In the genomic region with DNA sequence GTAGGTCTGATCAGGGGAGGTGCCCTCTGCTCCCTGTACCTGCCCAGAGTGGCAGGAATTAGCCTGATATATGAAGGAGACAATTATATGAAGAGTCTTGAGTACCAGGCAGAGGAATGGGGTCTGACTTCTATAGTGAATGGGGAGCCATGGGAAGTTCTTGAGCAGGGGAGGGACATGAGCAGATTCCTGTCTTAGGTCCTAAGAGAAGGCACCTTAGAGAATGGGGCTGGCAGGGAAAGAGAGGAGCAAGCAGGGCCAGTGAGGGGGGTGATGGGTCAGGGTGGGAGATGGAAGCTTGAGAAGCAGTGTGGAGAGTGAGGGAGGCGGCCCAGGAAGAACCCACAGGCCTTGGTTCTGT, we compare ENCODE assay signal across 9 cellular contexts. TPM values are rescaled to one million over a fixed set of nuclear protein-coding genes. Genes with fewer than 3 reads are reported as not detected.
DNase-seq lines count a peak whose midpoint lies in the region; ATAC-seq and TF ChIP-seq lines count a peak whose summit lies in the region.
"Had no signal": no experiment of that assay in that cellular context is flagged by ENCODE, and none has a peak within 500 bp of the region (broad histone marks: within the 10 kb centered on the region; RNA-seq: fewer than 3 reads in every experiment).

No MANE protein-coding gene starts in this region.

- H3K9me3 Mint-ChIP-seq in CD8-positive, alpha-beta T cell, result no peaks in the 10 kb centered on the region
- H3K9me3 Mint-ChIP-seq in neural progenitor cell, result no peaks in the 10 kb centered on the region

- no peak for DNase-seq in CD8-positive, alpha-beta T cell
- DNase-seq in colonic mucosa, result no peak
- DNase-seq in neural progenitor cell (ENCODE audit: low spot score), result no peak
- DNase-seq in AG20443 (ENCODE audit: low spot score), result no peak
- DNase-seq in foreskin melanocyte, result no peak
- DNase-seq: NCI-H1048 had no signal

- H3K36me3 ChIP-seq in CD8-positive, alpha-beta T cell (ENCODE audit: insufficient read depth, low read length), result no peaks in the 10 kb centered on the region
- H3K36me3 ChIP-seq in OCI-LY3 (replicated peaks; ENCODE audit: low read depth, low read length) (no peaks in the 10 kb centered on the region), colonic mucosa (no peaks in the 10 kb centered on the region), neural progenitor cell (no peaks in the 10 kb centered on the region)

- H3K4me1 Mint-ChIP-seq in CD8-positive, alpha-beta T cell (ENCODE audit: low read depth), result peaks cover 19% of the 10 kb centered on the region
- H3K4me1 Mint-ChIP-seq in neural progenitor cell, result peaks cover 36% of the 10 kb centered on the region

- H3K79me2 ChIP-seq in OCI-LY3 (ENCODE audit: low read length), result no peaks in the 10 kb centered on the region
- peaks cover 90% of the 10 kb centered on the region for H3K79me2 ChIP-seq in neural progenitor cell (ENCODE audit: low read depth)

- no peak overlapping the region for H3K27ac ChIP-seq in CD8-positive, alpha-beta T cell (ENCODE audit: low read depth, low read length)
- H3K27ac ChIP-seq in OCI-LY3 (ENCODE audit: low read length) (no peak overlapping the region), colonic mucosa (peak overlapping the region; percentile 1), neural progenitor cell (no peak overlapping the region)

- H3K27me3 ChIP-seq in CD8-positive, alpha-beta T cell (ENCODE audit: insufficient read depth, low read length), result peaks cover 5% of the 10 kb centered on the region
- H3K27me3 ChIP-seq in OCI-LY3 (ENCODE audit: low read depth, low read length), result peaks cover 43% of the 10 kb centered on the region
- no peaks in the 10 kb centered on the region for H3K27me3 ChIP-seq in colonic mucosa
- H3K27me3 ChIP-seq in neural progenitor cell, result no peaks in the 10 kb centered on the region

- H2AFZ ChIP-seq in OCI-LY3 (ENCODE audit: low read depth, low read length) (no peak overlapping the region), neural progenitor cell (replicated peaks) (no peak overlapping the region)

- intact Hi-C loops in CD8-positive, alpha-beta T cell (cut with DNase I, micrococcal nuclease), result no loop called here
- intact Hi-C loops in colonic mucosa (cut with DNase I), result loop anchor here (5.0 kb wide), 1 partner anchor 134 kb away; no protein-coding TSS in a partner anchor

- H3K27ac Mint-ChIP-seq in CD8-positive, alpha-beta T cell, result peak overlapping the region; percentile 41
- H3K27ac Mint-ChIP-seq in neural progenitor cell, result peak overlapping the region; percentile 34

- H3K27me3 Mint-ChIP-seq in CD8-positive, alpha-beta T cell (ENCODE audit: low read depth), result peaks cover 59% of the 10 kb centered on the region
- peaks cover 7% of the 10 kb centered on the region for H3K27me3 Mint-ChIP-seq in neural progenitor cell (ENCODE audit: insufficient read depth, low read depth)

- POLR2A ChIA-PET in CD8-positive, alpha-beta T cell (lab: Charles Lee), result interaction anchor here (0.7 to 1.3 kb wide), 3 partner anchors 9 to 62 kb away, joined by 3 to 4 read pairs (median 3); no protein-coding TSS in a partner anchor

- H3K4me2 ChIP-seq in OCI-LY3 (ENCODE audit: low read length) (peak overlapping the region; percentile 15), neural progenitor cell (no peak overlapping the region)

- no peak for TF ChIP-seq CTCF in CD8-positive, alpha-beta T cell (IDR thresholded peaks at IDR 0.05)
- TF ChIP-seq CTCF in OCI-LY3 (IDR thresholded peaks at IDR 0.05; ENCODE audit: low read depth, low read length) (no peak), colonic mucosa (IDR thresholded peaks at IDR 0.05) (no peak), neural progenitor cell (IDR thresholded peaks at IDR 0.05) (no peak)

- no peak overlapping the region for H3K4me3 ChIP-seq in CD8-positive, alpha-beta T cell (ENCODE audit: low read depth, low read length)
- H3K4me3 ChIP-seq in OCI-LY3 (ENCODE audit: low read length), result no peak overlapping the region
- H3K4me3 ChIP-seq in colonic mucosa, result no peak overlapping the region
- H3K4me3 ChIP-seq in neural progenitor cell, result no peak overlapping the region

- no peak overlapping the region for H3K9ac ChIP-seq in OCI-LY3 (ENCODE audit: low read length)
- no peak overlapping the region for H3K9ac ChIP-seq in colonic mucosa (ENCODE audit: low read depth in 2 of 2, low read length in 2 of 2)
- H3K9ac ChIP-seq in neural progenitor cell, result no peak overlapping the region

- no peak for ATAC-seq in CD8-positive, alpha-beta T cell
- no peak for ATAC-seq in activated CD4-positive, CD25-positive, alpha-beta regulatory T cell treated with anti-CD3 and anti-CD28 coated beads, Interleukin-2, amount 50 U/mL, for 24 hours
- no peak for ATAC-seq in HG03460 (IDR thresholded peaks at IDR 0.05; ENCODE audit: unreplicated experiment)

- peaks cover 12% of the 10 kb centered on the region for H3F3A ChIP-seq in neural progenitor cell (ENCODE audit: low read depth)

- no peaks in the 10 kb centered on the region for H3K9me3 ChIP-seq in CD8-positive, alpha-beta T cell (ENCODE audit: low read length)
- H3K9me3 ChIP-seq in OCI-LY3 (ENCODE audit: insufficient read depth, low read length) (no peaks in the 10 kb centered on the region), colonic mucosa (no peaks in the 10 kb centered on the region), neural progenitor cell (ENCODE audit: low read depth) (no peaks in the 10 kb centered on the region)

- peaks cover 16% of the 10 kb centered on the region for H3K4me1 ChIP-seq in CD8-positive, alpha-beta T cell (ENCODE audit: insufficient read depth, low read length)
- H3K4me1 ChIP-seq in OCI-LY3 (ENCODE audit: low read length) (peaks cover 12% of the 10 kb centered on the region), colonic mucosa (no peaks in the 10 kb centered on the region), neural progenitor cell (peaks cover 11% of the 10 kb centered on the region)

- H4K20me1 ChIP-seq in OCI-LY3 (ENCODE audit: insufficient read depth, low read length) (no peaks in the 10 kb centered on the region), neural progenitor cell (ENCODE audit: low read depth) (peaks cover 96% of the 10 kb centered on the region)

- no peaks in the 10 kb centered on the region for H3K36me3 Mint-ChIP-seq in CD8-positive, alpha-beta T cell
- peaks cover 5% of the 10 kb centered on the region for H3K36me3 Mint-ChIP-seq in neural progenitor cell

- CTCF ChIA-PET in CD8-positive, alpha-beta T cell (lab: Charles Lee), result interaction anchor here (0.7 to 8.2 kb wide), 6 partner anchors 9 to 122 kb away, joined by 3 to 184 read pairs (median 4); a partner anchor contains a TSS

- H3K4me3 Mint-ChIP-seq in CD8-positive, alpha-beta T cell, result no peak overlapping the region
- H3K4me3 Mint-ChIP-seq in neural progenitor cell, result peak overlapping the region; percentile 30

RNA-seq across cellular contexts. Expression of a gene that starts 12.4 kb away (rescaled TPM):
- not detected for total RNA-seq in CD8-positive, alpha-beta T cell
- total RNA-seq in colonic mucosa, result 10 to 100 TPM; 45.2 to 49.9 TPM
- total RNA-seq in neural progenitor cell (ENCODE audit: low replicate concordance), result 62.2 and 147 TPM in 2 replicates

RNA-seq across cellular contexts. Expression of a gene that starts 56.5 kb away (rescaled TPM):
- not detected for total RNA-seq in CD8-positive, alpha-beta T cell
- total RNA-seq in colonic mucosa, result under 1 TPM; 0.32 to 0.58 TPM
- 0.17 and 1.1 TPM in 2 replicates for total RNA-seq in neural progenitor cell (ENCODE audit: low replicate concordance)

Comparison
In these comparisons a context has a peak if more than half of its experiments do, and no peak if none do; other contexts are left out.
1. RNA of a gene that starts 12.4 kb away (total RNA-seq): 62.2 to 147 TPM in neural progenitor cell and 45.2 to 49.9 TPM in colonic mucosa; not detected in CD8-positive, alpha-beta T cell; every median in the first group is over 10 times any median in the second.